In the genomic region with DNA sequence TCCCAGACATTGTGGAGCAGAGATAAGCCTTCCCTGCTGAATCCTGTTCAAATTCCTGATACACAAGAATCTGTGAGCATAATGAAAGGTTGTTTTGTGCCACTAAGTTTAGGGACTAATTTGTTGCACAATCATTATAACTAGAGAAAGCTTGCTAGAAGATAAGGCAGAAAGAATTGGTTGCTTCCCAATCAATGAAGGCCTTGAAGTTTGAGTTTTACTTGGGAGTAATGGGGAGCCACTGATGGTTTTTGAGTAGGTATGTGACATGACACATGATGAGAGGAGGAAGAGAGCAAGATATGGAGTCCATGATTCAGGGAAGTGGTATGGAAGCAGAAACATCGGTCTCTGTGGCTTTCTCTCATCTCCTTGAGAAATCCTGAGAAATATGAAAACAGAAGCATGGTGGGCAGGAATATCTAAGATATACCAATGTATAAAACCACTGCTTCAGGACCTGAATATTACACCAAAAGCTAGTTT, we compare ENCODE assay signal across 17 cellular contexts. TPM values are rescaled to one million over a fixed set of nuclear protein-coding genes. Genes with fewer than 3 reads are reported as not detected.
DNase-seq lines count a peak whose midpoint lies in the region; ATAC-seq and TF ChIP-seq lines count a peak whose summit lies in the region.
"Had no signal": no experiment of that assay in that cellular context is flagged by ENCODE, and none has a peak within 500 bp of the region (broad histone marks: within the 10 kb centered on the region; RNA-seq: fewer than 3 reads in every experiment).

No MANE protein-coding gene starts in this region.

- H3K27me3 ChIP-seq in PC-9 (ENCODE audit: insufficient read depth, low read depth) (no peaks in the 10 kb centered on the region), colonic mucosa (no peaks in the 10 kb centered on the region), smooth muscle cell (ENCODE audit: low read depth) (no peaks in the 10 kb centered on the region), left lung (no peaks in the 10 kb centered on the region)

- WGBS in smooth muscle cell (ENCODE audit: low lambda C conversion rate), result 11% methylated on average over 1 of the region's 1 CpG

- H3K9me2 ChIP-seq in PC-9 (ENCODE audit: insufficient read depth), result no peaks in the 10 kb centered on the region

- H3K36me3 Mint-ChIP-seq in activated CD4-positive, alpha-beta T cell treated with anti-CD3 and anti-CD28 coated beads for 36 hours (ENCODE audit: low read depth), result no peaks in the 10 kb centered on the region

- peaks cover under 1% of the 10 kb centered on the region for H3K27me3 Mint-ChIP-seq in activated CD4-positive, alpha-beta T cell treated with anti-CD3 and anti-CD28 coated beads for 36 hours

- peaks cover 2% of the 10 kb centered on the region for H3K9me3 ChIP-seq in PC-9 (ENCODE audit: insufficient read depth, low read depth)
- no peaks in the 10 kb centered on the region for H3K9me3 ChIP-seq in colonic mucosa
- no peaks in the 10 kb centered on the region for H3K9me3 ChIP-seq in smooth muscle cell (replicated peaks; ENCODE audit: low read depth)
- H3K9me3 ChIP-seq in left lung, result no peaks in the 10 kb centered on the region

- H3K36me3 ChIP-seq in PC-9 (ENCODE audit: low read depth) (no peaks in the 10 kb centered on the region), colonic mucosa (no peaks in the 10 kb centered on the region), smooth muscle cell (ENCODE audit: low read depth) (no peaks in the 10 kb centered on the region), left lung (no peaks in the 10 kb centered on the region)

- DNase-seq in activated CD4-positive, alpha-beta T cell treated with anti-CD3 and anti-CD28 coated beads for 36 hours, result no peak
- DNase-seq in activated CD4-positive, alpha-beta T cell treated with anti-CD3 and anti-CD28 coated beads for 1 hour, result no peak
- no peak for DNase-seq in PC-9
- no peak for DNase-seq in colonic mucosa
- no peak for DNase-seq in smooth muscle cell (lab: John Stamatoyannopoulos, UW; ENCODE audit: unreplicated experiment)
- no peak for DNase-seq in HCEC 1CT
- DNase-seq in left lung, result no peak
- DNase-seq: 8988T; Kasumi-1; NCI-H1694 treated with DMSO at 0.1 percent for 48 hours; NCI-H748 treated with DMSO at 0.1 percent for 48 hours; nephron progenitor cell; right cardiac atrium; Right ventricle myocardium superior; stimulated activated naive CD4-positive, alpha-beta T cell had no signal

- H3K4me3 Mint-ChIP-seq in activated CD4-positive, alpha-beta T cell treated with anti-CD3 and anti-CD28 coated beads for 36 hours, result no peak overlapping the region
- H3K4me3 Mint-ChIP-seq: nephron progenitor cell had no signal

- no peaks in the 10 kb centered on the region for H4K20me1 ChIP-seq in PC-9 (ENCODE audit: insufficient read depth)
- no peaks in the 10 kb centered on the region for H4K20me1 ChIP-seq in smooth muscle cell (ENCODE audit: low read depth)

- no peak overlapping the region for H3K4me3 ChIP-seq in PC-9
- no peak overlapping the region for H3K4me3 ChIP-seq in colonic mucosa
- H3K4me3 ChIP-seq in smooth muscle cell, result no peak overlapping the region
- no peak overlapping the region for H3K4me3 ChIP-seq in left lung
- H3K4me3 ChIP-seq: lung had no signal

- H3K27ac ChIP-seq in PC-9 (peak overlapping the region; percentile 98), colonic mucosa (peak overlapping the region; percentile 28), smooth muscle cell (ENCODE audit: low read depth) (peak overlapping the region; percentile 91), left lung (peak overlapping the region in 1 of 2 donors; percentile 57)

- CTCF ChIA-PET in activated CD4-positive, alpha-beta T cell treated with anti-CD3 and anti-CD28 coated beads for 36 hours (lab: Charles Lee), result interaction anchor here (1.7 kb wide), 1 partner anchor 12 kb away, joined by 5 read pairs; no protein-coding TSS in a partner anchor
- CTCF ChIA-PET in PC-9 (lab: Charles Lee), result interaction anchor here (0.6 kb wide), 1 partner anchor 733 kb away, joined by 3 read pairs; no protein-coding TSS in a partner anchor

- peak overlapping the region; percentile 78 for H2AFZ ChIP-seq in PC-9
- H2AFZ ChIP-seq in smooth muscle cell (ENCODE audit: low read depth), result peak overlapping the region; percentile 35

- no peak for ATAC-seq in activated CD4-positive, alpha-beta T cell treated with anti-CD3 and anti-CD28 coated beads for 36 hours
- ATAC-seq in left lung, result no peak
- ATAC-seq in GM21367 (IDR thresholded peaks at IDR 0.05; ENCODE audit: unreplicated experiment), result no peak
- ATAC-seq: right cardiac atrium had no signal

- no peak overlapping the region for H3K9ac ChIP-seq in colonic mucosa (ENCODE audit: low read depth in 2 of 2, low read length in 2 of 2)
- peak overlapping the region; percentile 77 for H3K9ac ChIP-seq in smooth muscle cell (ENCODE audit: low read depth)

- TF ChIP-seq CTCF in PC-9 (conservative IDR thresholded peaks at IDR 0.05) (no peak), colonic mucosa (IDR thresholded peaks at IDR 0.05) (no peak), smooth muscle cell (IDR thresholded peaks at IDR 0.05; ENCODE audit: borderline replicate concordance, insufficient read depth, poor library complexity, severe bottlenecking) (no peak), left lung (IDR thresholded peaks at IDR 0.05) (no peak)

- POLR2A ChIA-PET in activated CD4-positive, alpha-beta T cell treated with anti-CD3 and anti-CD28 coated beads for 36 hours (lab: Charles Lee), result interaction anchor here (0.7 kb wide), 1 partner anchor 14 kb away, joined by 3 read pairs; no protein-coding TSS in a partner anchor
- POLR2A ChIA-PET in PC-9 (lab: Charles Lee; ENCODE audit: unreplicated experiment), result no interaction called here

- H3K79me2 ChIP-seq in PC-9 (ENCODE audit: low read depth), result no peaks in the 10 kb centered on the region
- H3K79me2 ChIP-seq in smooth muscle cell (ENCODE audit: low read depth), result no peaks in the 10 kb centered on the region

- intact Hi-C loops in activated CD4-positive, alpha-beta T cell treated with anti-CD3 and anti-CD28 coated beads for 36 hours (cut with DNase I, micrococcal nuclease), result no loop called here
- intact Hi-C loops in PC-9 (cut with micrococcal nuclease; ENCODE audit: unreplicated experiment), result no loop called here
- intact Hi-C loops in colonic mucosa (cut with DNase I), result no loop called here
- intact Hi-C loops in left lung (cut with DNase I), result no loop called here

- no TSS peak for BruUV-seq in PC-9 (replicated peaks; lab: Mats Ljungman, UMichigan)

- H3K27ac Mint-ChIP-seq in activated CD4-positive, alpha-beta T cell treated with anti-CD3 and anti-CD28 coated beads for 36 hours, result peak overlapping the region; percentile 92
- H3K27ac Mint-ChIP-seq: nephron progenitor cell had no signal

- H3K9me3 Mint-ChIP-seq in activated CD4-positive, alpha-beta T cell treated with anti-CD3 and anti-CD28 coated beads for 36 hours (ENCODE audit: low read depth), result no peaks in the 10 kb centered on the region
- H3K9me3 Mint-ChIP-seq: nephron progenitor cell had no signal

- H3K4me2 ChIP-seq in PC-9 (peak overlapping the region; percentile 27), smooth muscle cell (peak overlapping the region; percentile 50)

- H3F3A ChIP-seq in PC-9 (ENCODE audit: insufficient read depth, low read depth), result peaks cover 22% of the 10 kb centered on the region
- peaks cover 6% of the 10 kb centered on the region for H3F3A ChIP-seq in smooth muscle cell (ENCODE audit: low read depth)

- H3K4me1 ChIP-seq in PC-9 (replicated peaks; ENCODE audit: insufficient read depth), result peaks cover 40% of the 10 kb centered on the region
- H3K4me1 ChIP-seq in colonic mucosa, result no peaks in the 10 kb centered on the region
- H3K4me1 ChIP-seq in smooth muscle cell (ENCODE audit: low read depth), result no peaks in the 10 kb centered on the region
- H3K4me1 ChIP-seq in left lung, result peaks cover 3 to 26% of the 10 kb centered on the region in 2 donors

- peaks cover 26% of the 10 kb centered on the region for H3K4me1 Mint-ChIP-seq in activated CD4-positive, alpha-beta T cell treated with anti-CD3 and anti-CD28 coated beads for 36 hours

RNA-seq across cellular contexts. Expression of a gene that starts 13.3 kb away (rescaled TPM):
- 10 to 100 TPM in 1 of 2 experiments, 1 to 10 TPM in 1; 8.6 to 11.8 TPM for total RNA-seq in activated CD4-positive, alpha-beta T cell treated with anti-CD3 and anti-CD28 coated beads for 36 hours
- total RNA-seq in PC-9 (2021) (34.6 and 35.1 TPM in 2 replicates), colonic mucosa (10 to 100 TPM; 13.3 to 45.6 TPM), smooth muscle cell (15.1 and 19.1 TPM in 2 replicates), left lung (10 to 100 TPM; 27.7 to 49.5 TPM)
- 2.4 and 3.5 TPM in 2 replicates for polyA plus RNA-seq in smooth muscle cell

RNA-seq across cellular contexts. Expression of a gene that starts 41.4 kb away (rescaled TPM):
- 10 to 100 TPM; 13.7 to 15.6 TPM for total RNA-seq in activated CD4-positive, alpha-beta T cell treated with anti-CD3 and anti-CD28 coated beads for 36 hours
- total RNA-seq in PC-9 (2021) (73.6 and 81.5 TPM in 2 replicates), colonic mucosa (100 to 1,000 TPM in 1 of 2 donors, 10 to 100 TPM in 1; 91.0 to 148 TPM), smooth muscle cell (241 and 294 TPM in 2 replicates), left lung (100 to 1,000 TPM in 1 of 2 donors, 10 to 100 TPM in 1; 86.0 to 111 TPM)
- 358 and 486 TPM in 2 replicates for polyA plus RNA-seq in smooth muscle cell
